ENCODE assay signal across 17 cellular contexts in genomic region chr17:13727441-13728171, GRCh38.
DNase-seq lines count a peak whose midpoint lies in the region; ATAC-seq and TF ChIP-seq lines count a peak whose summit lies in the region.
"Had no signal": no experiment of that assay in that cellular context is flagged by ENCODE, and none has a peak within 500 bp of the region (broad histone marks: within the 10 kb centered on the region; RNA-seq: fewer than 3 reads in every experiment).

No MANE protein-coding gene starts in this region.

- no peaks in the 10 kb centered on the region for H4K20me1 ChIP-seq in PC-3 (ENCODE audit: low read length)
- no peaks in the 10 kb centered on the region for H4K20me1 ChIP-seq in fibroblast of lung (ENCODE audit: control insufficient read depth, extremely low read depth, insufficient read depth, low read length)

- peak overlapping the region; percentile 62 for H3K4me2 ChIP-seq in PC-3 (ENCODE audit: low read length)
- no peak overlapping the region for H3K4me2 ChIP-seq in fibroblast of lung (ENCODE audit: extremely low read depth, insufficient read depth, low read length)

- no peak for TF ChIP-seq EP300 in sigmoid colon (IDR thresholded peaks at IDR 0.05)

- POLR2A ChIA-PET in PC-3 (lab: Charles Lee; ENCODE audit: unreplicated experiment): no interaction called here

- no peaks in the 10 kb centered on the region for H3F3A ChIP-seq in PC-3 (ENCODE audit: low read length, unreplicated experiment)

- intact Hi-C loops in PC-3 (cut with micrococcal nuclease): no loop called here
- intact Hi-C loops in sigmoid colon (cut with DNase I): no loop called here

- H3K27ac ChIP-seq in PC-3 (ENCODE audit: low read length) (peak overlapping the region; percentile 91), fibroblast of lung (ENCODE audit: insufficient read depth, low read length) (peak overlapping the region; percentile 17), sigmoid colon (no peak overlapping the region)
- H3K27ac ChIP-seq: left lung, prostate gland had no signal

- TF ChIP-seq CTCF in PC-3 (conservative IDR thresholded peaks at IDR 0.05; ENCODE audit: low read depth, low read length): no peak
- TF ChIP-seq CTCF in fibroblast of lung (conservative IDR thresholded peaks at IDR 0.05 in 1 of 2, IDR thresholded peaks at IDR 0.05 in 1 of 2; ENCODE audit: low read depth in 1 of 2, low read length in 2 of 2): no peak
- TF ChIP-seq CTCF in sigmoid colon (IDR thresholded peaks at IDR 0.05): no peak

- H3K4me1 ChIP-seq in PC-3 (ENCODE audit: insufficient read depth, low read length): peaks cover 46% of the 10 kb centered on the region
- H3K4me1 ChIP-seq in fibroblast of lung (ENCODE audit: control insufficient read depth, extremely low read depth, insufficient read depth, low read length): peaks cover 6% of the 10 kb centered on the region
- no peaks in the 10 kb centered on the region for H3K4me1 ChIP-seq in sigmoid colon
- H3K4me1 ChIP-seq: left lung, prostate gland had no signal

- H3K79me2 ChIP-seq in PC-3 (ENCODE audit: low read length): no peaks in the 10 kb centered on the region
- no peaks in the 10 kb centered on the region for H3K79me2 ChIP-seq in fibroblast of lung (ENCODE audit: control insufficient read depth, insufficient read depth, low read length)

- ATAC-seq in PC-3: no peak
- ATAC-seq: K562, left lung had no signal

- H3K4me3 ChIP-seq in PC-3 (ENCODE audit: low read length) (no peak overlapping the region), fibroblast of lung (replicated peaks in 1 of 4; ENCODE audit: control extremely low read depth in 1 of 4, insufficient read depth in 1 of 4, low read depth in 3 of 4, low read length in 4 of 4) (no peak overlapping the region), sigmoid colon (no peak overlapping the region)
- H3K4me3 ChIP-seq: K562, left lung, prostate gland had no signal

- 86 to 89% methylated on average over 6 of the region's 6 CpGs for WGBS in sigmoid colon, 2 donors

- H3K36me3 ChIP-seq in PC-3 (ENCODE audit: low read depth, low read length) (no peaks in the 10 kb centered on the region), fibroblast of lung (ENCODE audit: control insufficient read depth, insufficient read depth, low read length) (no peaks in the 10 kb centered on the region), sigmoid colon (no peaks in the 10 kb centered on the region)
- H3K36me3 ChIP-seq: left lung, prostate gland had no signal

- no peaks in the 10 kb centered on the region for H3K9me2 ChIP-seq in PC-3 (replicated peaks; ENCODE audit: low read length)

- no peaks in the 10 kb centered on the region for H3K27me3 ChIP-seq in PC-3 (ENCODE audit: low read length)
- H3K27me3 ChIP-seq in fibroblast of lung (ENCODE audit: control insufficient read depth, insufficient read depth, low read length): no peaks in the 10 kb centered on the region
- H3K27me3 ChIP-seq in sigmoid colon: no peaks in the 10 kb centered on the region
- H3K27me3 ChIP-seq: left lung had no signal

- TF ChIP-seq POLR2A in sigmoid colon (IDR thresholded peaks at IDR 0.05): no peak

- BruUV-seq in PC-3 (replicated peaks; lab: Mats Ljungman, UMichigan): no TSS peak

- H3K9me3 ChIP-seq in PC-3 (ENCODE audit: low read length) (no peaks in the 10 kb centered on the region), fibroblast of lung (ENCODE audit: control insufficient read depth, insufficient read depth, low read depth, low read length) (no peaks in the 10 kb centered on the region), sigmoid colon (no peaks in the 10 kb centered on the region)
- H3K9me3 ChIP-seq: left lung, prostate gland had no signal

- H3K9ac ChIP-seq in PC-3 (ENCODE audit: low read length): peak overlapping the region; percentile 62
- no peak overlapping the region for H3K9ac ChIP-seq in fibroblast of lung (ENCODE audit: insufficient read depth, low read length)

- CTCF ChIA-PET in PC-3 (lab: Charles Lee): no interaction called here

- DNase-seq in SIG-M5 treated with dmso at 0.1 percent for 504 hours (lab: John Stamatoyannopoulos, UW; ENCODE audit: unreplicated experiment) (peak; percentile 3), SIG-M5 (lab: John Stamatoyannopoulos, UW) (no peak), PC-3 (peak; percentile 87), fibroblast of lung (ENCODE audit: low read depth in 2 of 2) (peak; percentile 84), stromal cell of bone marrow (ENCODE audit: low read depth) (peak; percentile 38), ecto neural progenitor cell (ENCODE audit: low spot score) (no peak), HK-2 (ENCODE audit: unreplicated experiment) (no peak), sigmoid colon (no peak)
- DNase-seq: 8988T; activated CD4-positive, alpha-beta T cell treated with anti-CD3 and anti-CD28 coated beads, Interleukin-2, amount 10 ng/mL, durations not matched to agents 7 days and 5 days; activated T-cell treated with anti-CD3 and anti-CD28 coated beads, Interleukin-2, amount 50 U/mL, for 1 hour; COR-L47; left lung; NCI-H1694; NCI-H510A treated with DMSO at 0.1 percent for 48 hours had no signal

- H2AFZ ChIP-seq in PC-3 (ENCODE audit: low read length) (peak overlapping the region; percentile 16; the same call in 1 of the 2 replicates), fibroblast of lung (ENCODE audit: low read length) (no peak overlapping the region)

Comparison
In these comparisons a context has a peak if more than half of its experiments do, and no peak if none do; other contexts are left out.
1. DNase-seq: peak in SIG-M5 treated with dmso at 0.1 percent for 504 hours (single experiment), PC-3 (single experiment), fibroblast of lung (2 of 2) and stromal cell of bone marrow (single experiment); none in SIG-M5 (single experiment), ecto neural progenitor cell (single experiment), HK-2 (single experiment) and sigmoid colon (single experiment).
2. H3K27ac ChIP-seq: peak in PC-3 (single experiment) and fibroblast of lung (single experiment); none in sigmoid colon (0 of 4).